ENCODE assay signal across 8 cellular contexts in the genomic region with DNA sequence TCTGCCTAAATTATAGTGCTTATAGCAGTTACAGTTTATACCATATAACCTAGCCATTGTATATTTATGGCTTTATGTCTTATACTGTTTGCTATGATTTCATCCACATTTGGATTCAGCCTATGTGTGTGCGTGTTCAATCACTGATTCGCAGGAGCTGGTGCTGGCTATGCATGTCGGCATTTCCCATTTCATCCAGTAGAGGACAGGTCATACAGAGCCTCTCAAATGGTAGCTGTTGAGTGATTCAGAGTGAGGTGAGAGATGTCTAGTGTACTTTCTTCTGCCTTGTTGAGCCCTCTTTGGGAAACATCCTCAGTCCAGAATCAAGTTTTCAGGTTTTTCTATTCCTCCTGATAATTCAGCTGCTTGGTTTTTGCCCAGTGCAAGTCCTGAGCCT.
DNase-seq lines count a peak whose midpoint lies in the region; ATAC-seq and TF ChIP-seq lines count a peak whose summit lies in the region.

No MANE protein-coding gene starts in this region.

- H3K4me1 ChIP-seq in gastroesophageal sphincter = peaks cover 0 to 16% (median 3%) of the 10 kb centered on the region in 3 donors

- no peak overlapping the region for H3K4me3 ChIP-seq in gastroesophageal sphincter

- TF ChIP-seq EP300 in gastroesophageal sphincter (IDR thresholded peaks at IDR 0.05) = no peak

- WGBS in gastroesophageal sphincter (ENCODE audit: low coverage in 1 of 2), 2 donors = 39 to 47% methylated on average over 3 of the region's 3 CpGs

- DNase-seq in NCI-H1092 treated with DMSO at 0.1 percent for 48 hours (lab: John Stamatoyannopoulos, UW) (peak; percentile 8), NCI-H1092 (lab: John Stamatoyannopoulos, UW) (no peak), SW480 (ENCODE audit: low spot score) (peak; percentile 26), superior temporal gyrus (ENCODE audit: extremely low spot score) (peak; percentile 66), cerebellum (ENCODE audit: low spot score) (no peak)
- no peak for DNase-seq in activated naive CD4-positive, alpha-beta T cell treated with anti-CD3 and anti-CD28 coated beads, Interleukin-2, amount 50 U/mL, for 16 hours

- ATAC-seq in gastroesophageal sphincter = no peak
- no peak for ATAC-seq in GM21528 (IDR thresholded peaks at IDR 0.05; ENCODE audit: low FRiP score, unreplicated experiment)

- H3K9me3 ChIP-seq in gastroesophageal sphincter = no peaks in the 10 kb centered on the region

- TF ChIP-seq POLR2A in gastroesophageal sphincter (IDR thresholded peaks at IDR 0.05) = no peak

- no peak overlapping the region for H3K27ac ChIP-seq in gastroesophageal sphincter

- H3K27me3 ChIP-seq in gastroesophageal sphincter = no peaks in the 10 kb centered on the region

- peak in 3 of 4 experiments; percentile 26 to 39 (median 31) for TF ChIP-seq CTCF in gastroesophageal sphincter (IDR thresholded peaks at IDR 0.05)

- no peaks in the 10 kb centered on the region for H3K36me3 ChIP-seq in gastroesophageal sphincter

Comparison
In these comparisons a context has a peak if more than half of its experiments do, and no peak if none do; other contexts are left out.
1. DNase-seq: peak in NCI-H1092 treated with DMSO at 0.1 percent for 48 hours (single experiment), SW480 (single experiment) and superior temporal gyrus (single experiment); none in NCI-H1092 (single experiment), activated naive CD4-positive, alpha-beta T cell treated with anti-CD3 and anti-CD28 coated beads, Interleukin-2, amount 50 U/mL, for 16 hours (single experiment) and cerebellum (single experiment).